ENCODE assay signal across 8 cellular contexts in the genomic region with DNA sequence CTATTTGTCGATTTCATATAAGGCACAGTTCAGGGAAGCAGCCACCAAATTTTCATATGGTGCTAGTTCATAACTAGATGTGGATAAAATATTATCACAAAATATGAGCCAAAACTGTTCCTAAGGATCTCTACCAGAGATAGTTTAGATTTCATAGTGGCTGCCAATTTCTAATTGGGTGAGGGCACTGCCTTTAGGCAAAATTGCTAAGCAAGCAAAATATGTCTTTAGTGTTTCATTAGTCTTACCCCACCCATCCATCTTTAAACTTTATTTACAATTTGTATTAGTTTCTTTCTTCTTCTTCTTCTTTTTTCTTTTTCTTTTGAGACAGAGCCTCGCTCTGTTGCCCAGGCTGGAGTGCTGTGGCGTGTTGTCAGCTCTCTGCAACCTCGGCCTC.
"Had no signal": no experiment of that assay in that cellular context is flagged by ENCODE, and none has a peak within 500 bp of the region (broad histone marks: within the 10 kb centered on the region; RNA-seq: fewer than 3 reads in every experiment).

No MANE protein-coding gene starts in this region.

- H3K4me2 ChIP-seq: GM23338 had no signal

- H3K4me1 Mint-ChIP-seq: GM23338, H9, IgD-negative memory B cell had no signal

- FAIRE-seq: H1, H54 had no signal

- H2AFZ ChIP-seq: GM23338 had no signal

- DNase-seq: H9, HCEC 1CT, KG1 had no signal

- H3K27ac ChIP-seq: HL-60 had no signal

- H3K27me3 Mint-ChIP-seq: IgD-negative memory B cell had no signal

- H3K9me3 Mint-ChIP-seq: GM23338, H9 had no signal

- H3K36me3 Mint-ChIP-seq: IgD-negative memory B cell had no signal

- H3K4me3 Mint-ChIP-seq: GM23338, H9, IgD-negative memory B cell had no signal

- ATAC-seq: GM23338 had no signal

- H3K27ac Mint-ChIP-seq: GM23338, H9, IgD-negative memory B cell had no signal

- H3K4me3 ChIP-seq: GM23338 had no signal
